7 cellular contexts compared by ENCODE assay signal in genomic region chr12:5736016-5736415, GRCh38.
"Had no signal": no experiment of that assay in that cellular context is flagged by ENCODE, and none has a peak within 500 bp of the region (broad histone marks: within the 10 kb centered on the region; RNA-seq: fewer than 3 reads in every experiment).

No MANE protein-coding gene starts in this region.

- H3K4me1 Mint-ChIP-seq: GM23338 had no signal

- H3K27me3 Mint-ChIP-seq: IgD-negative memory B cell had no signal

- H3K27ac ChIP-seq: HL-60 had no signal

- H3K4me1 ChIP-seq: HAP-1 had no signal

- H3K4me3 ChIP-seq: GM23338, HAP-1 had no signal

- H3K4me3 Mint-ChIP-seq: GM23338, HFFc6 had no signal

- H3K9me3 Mint-ChIP-seq: GM23338, IgD-negative memory B cell had no signal

- H2AFZ ChIP-seq: GM23338 had no signal

- ATAC-seq: GM23338, HCT116, HepG2 had no signal

- H3K36me3 ChIP-seq: HAP-1 had no signal

- H3K9me3 ChIP-seq: HAP-1 had no signal

- H3K4me2 ChIP-seq: GM23338 had no signal

- DNase-seq: HFFc6 had no signal

- H3K27ac Mint-ChIP-seq: GM23338, HFFc6, IgD-negative memory B cell had no signal
